In genomic region chr19:51687791-51688664, GRCh38 we compare ENCODE assay signal across 1 cellular context.
TF ChIP-seq lines count a peak whose summit lies in the region.

No MANE protein-coding gene starts in this region.

TF ChIP-seq in endothelial cell of umbilical vein, 7 proteins besides CTCF, POLR2A, EP300 and RAD21:
- TF ChIP-seq POLR2AphosphoS5 (IDR thresholded peaks at IDR 0.05; ENCODE audit: insufficient read depth, low read depth, low read length) (no peak), JUN (IDR thresholded peaks at IDR 0.05; ENCODE audit: borderline replicate concordance, insufficient read depth, insufficient read length, low read depth) (no peak), GATA2 (IDR thresholded peaks at IDR 0.05; ENCODE audit: insufficient read depth, insufficient read length, low read depth, low read length) (no peak), EZH2 (IDR thresholded peaks at IDR 0.05; ENCODE audit: borderline replicate concordance, low read depth, low read length, severe bottlenecking) (no peak), FOS (IDR thresholded peaks at IDR 0.05; ENCODE audit: borderline replicate concordance, insufficient read depth, low read length) (no peak), MYC (IDR thresholded peaks at IDR 0.05; ENCODE audit: low read depth, low read length) (no peak)
- TF ChIP-seq, protein P1, sequence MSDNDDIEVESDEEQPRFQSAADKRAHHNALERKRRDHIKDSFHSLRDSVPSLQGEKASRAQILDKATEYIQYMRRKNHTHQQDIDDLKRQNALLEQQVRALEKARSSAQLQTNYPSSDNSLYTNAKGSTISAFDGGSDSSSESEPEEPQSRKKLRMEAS (IDR thresholded peaks at IDR 0.05; ENCODE audit: insufficient read depth, insufficient read length) = no peak
TF ChIP-seq in endothelial cell of umbilical vein: peak in this region for 0.
